In genomic region chr1:86704972-86705632, GRCh38 we compare ENCODE assay signal across 8 cellular contexts. TPM values are rescaled to one million over a fixed set of nuclear protein-coding genes. Genes with fewer than 3 reads are reported as not detected.
DNase-seq lines count a peak whose midpoint lies in the region; ATAC-seq and TF ChIP-seq lines count a peak whose summit lies in the region.

No MANE protein-coding gene starts in this region.

- peak overlapping the region; percentile 94 for H3K27ac ChIP-seq in CD4-positive, alpha-beta memory T cell (ENCODE audit: low read depth, low read length)
- H3K27ac ChIP-seq in naive thymus-derived CD4-positive, alpha-beta T cell (ENCODE audit: low read depth, low read length) = peak overlapping the region; percentile 86
- H3K27ac ChIP-seq in testis = peak overlapping the region; percentile 97 to 99

- H3K4me3 Mint-ChIP-seq in CD4-positive, alpha-beta memory T cell = peak overlapping the region; percentile 95 to 99 (median 98)
- H3K4me3 Mint-ChIP-seq in naive thymus-derived CD4-positive, alpha-beta T cell = peak overlapping the region; percentile 95 to 99 (median 97)

- 1% methylated on average over 8 to 41 of the region's 41 CpGs for WGBS in testis, 2 donors

- no peaks in the 10 kb centered on the region for H3K27me3 ChIP-seq in CD4-positive, alpha-beta memory T cell (ENCODE audit: insufficient read depth, low read length)
- H3K27me3 ChIP-seq in naive thymus-derived CD4-positive, alpha-beta T cell (ENCODE audit: control insufficient read depth in 2 of 2, insufficient read depth in 2 of 2, low read length in 2 of 2) = no peaks in the 10 kb centered on the region
- no peaks in the 10 kb centered on the region for H3K27me3 ChIP-seq in testis

- H3K36me3 Mint-ChIP-seq in CD4-positive, alpha-beta memory T cell = peaks cover 8 to 18% of the 10 kb centered on the region in 2 donors
- H3K36me3 Mint-ChIP-seq in naive thymus-derived CD4-positive, alpha-beta T cell = peaks cover 0 to 15% (median 5%) of the 10 kb centered on the region in 5 donors

- H3K27me3 Mint-ChIP-seq in CD4-positive, alpha-beta memory T cell = peaks cover 0 to 3% of the 10 kb centered on the region in 2 donors
- no peaks in the 10 kb centered on the region for H3K27me3 Mint-ChIP-seq in naive thymus-derived CD4-positive, alpha-beta T cell

- CTCF ChIA-PET in CD4-positive, alpha-beta memory T cell (lab: Charles Lee; ENCODE audit: partially characterized antibody) = interaction anchor here (0.6 to 5.3 kb wide), 30 partner anchors 10 to 761 kb away, joined by 3 to 165 read pairs (median 9); partner anchors contain the start of genes HS2ST1 and SELENOF
- CTCF ChIA-PET in naive thymus-derived CD4-positive, alpha-beta T cell (lab: Charles Lee) = interaction anchor here (0.6 to 3.3 kb wide), 14 partner anchors 10 to 379 kb away, joined by 3 to 27 read pairs (median 4); no protein-coding TSS in a partner anchor

- ATAC-seq in GM19043 (IDR thresholded peaks at IDR 0.05; ENCODE audit: low read depth, unreplicated experiment) = peak; percentile 30
- peak; percentile 37 for ATAC-seq in HG03196 (IDR thresholded peaks at IDR 0.05; ENCODE audit: unreplicated experiment)
- ATAC-seq in naive thymus-derived CD4-positive, alpha-beta T cell = peak; percentile 17

- no peaks in the 10 kb centered on the region for H3K36me3 ChIP-seq in CD4-positive, alpha-beta memory T cell (ENCODE audit: insufficient read depth, low read length)
- peaks cover 0 to 7% (median 0%) of the 10 kb centered on the region in 3 experiments for H3K36me3 ChIP-seq in naive thymus-derived CD4-positive, alpha-beta T cell (ENCODE audit: control insufficient read depth in 2 of 3, insufficient read depth in 3 of 3, low read length in 3 of 3)
- H3K36me3 ChIP-seq in testis (ENCODE audit: low read depth, missing control alignments) = no peaks in the 10 kb centered on the region

- TF ChIP-seq CTCF in fibroblast of pulmonary artery (IDR thresholded peaks at IDR 0.05; ENCODE audit: low read length, missing control alignments) (no peak), testis (IDR thresholded peaks at IDR 0.05) (peak in 1 of 3 experiments; percentile 6)

- peaks cover 55% of the 10 kb centered on the region for H3K4me1 ChIP-seq in CD4-positive, alpha-beta memory T cell (ENCODE audit: insufficient read depth, low read length)
- H3K4me1 ChIP-seq in naive thymus-derived CD4-positive, alpha-beta T cell (ENCODE audit: control insufficient read depth in 2 of 2, insufficient read depth in 2 of 2, low read length in 2 of 2) = peaks cover 16 to 17% of the 10 kb centered on the region in 2 donors
- H3K4me1 ChIP-seq in testis = peaks cover 15% of the 10 kb centered on the region

- POLR2A ChIA-PET in CD4-positive, alpha-beta memory T cell (lab: Charles Lee; ENCODE audit: partially characterized antibody) = interaction anchor here (0.6 to 4.4 kb wide), 30 partner anchors 11 to 1979 kb away, joined by 3 to 133 read pairs (median 7); partner anchors contain the start of genes HS2ST1, LMO4, ODF2L and PKN2
- POLR2A ChIA-PET in naive thymus-derived CD4-positive, alpha-beta T cell (lab: Charles Lee) = interaction anchor here (0.6 to 5.0 kb wide), 18 partner anchors 10 to 323 kb away, joined by 3 to 54 read pairs (median 4); partner anchors contain the start of genes HS2ST1, ODF2L and SELENOF

- DNase-seq in CD4-positive, alpha-beta memory T cell = peak in 4 of 5 donors; percentile 35 to 65 (median 44)
- peak; percentile 24 for DNase-seq in NCI-H774 (lab: John Stamatoyannopoulos, UW)
- peak; percentile 4 for DNase-seq in activated T-helper 1 cell treated with Interleukin-2 at 50 U/mL for 16 hours (ENCODE audit: low read depth)
- DNase-seq in fibroblast of pulmonary artery (ENCODE audit: low read depth) = peak; percentile 70
- peak in 2 of 9 donors; percentile 31 for DNase-seq in naive thymus-derived CD4-positive, alpha-beta T cell
- DNase-seq in testis = peak; percentile 68

- H3K9me3 ChIP-seq in CD4-positive, alpha-beta memory T cell (ENCODE audit: control insufficient read depth in 1 of 2, low read length in 2 of 2) = no peaks in the 10 kb centered on the region
- no peaks in the 10 kb centered on the region for H3K9me3 ChIP-seq in naive thymus-derived CD4-positive, alpha-beta T cell (ENCODE audit: control insufficient read depth in 2 of 3, low read length in 3 of 3)
- no peaks in the 10 kb centered on the region for H3K9me3 ChIP-seq in testis

- H3K27ac Mint-ChIP-seq in CD4-positive, alpha-beta memory T cell = peak overlapping the region; percentile 91 to 99 (median 98)
- peak overlapping the region; percentile 96 to 99 (median 97) for H3K27ac Mint-ChIP-seq in naive thymus-derived CD4-positive, alpha-beta T cell

- intact Hi-C loops in CD4-positive, alpha-beta memory T cell (cut with micrococcal nuclease) = loop anchor here (1.0 to 10.0 kb wide), 10 partner anchors 16 to 1980 kb away; partner anchors contain the start of genes BCL10, HS2ST1, ODF2L and PKN2
- intact Hi-C loops in naive thymus-derived CD4-positive, alpha-beta T cell (cut with micrococcal nuclease) = loop anchor here (1.0 to 10.0 kb wide), 17 partner anchors 14 to 1980 kb away; partner anchors contain the start of genes ODF2L (in 2 of the 2), BCL10 (in 1 of the 2), HS2ST1 (in 1 of the 2) and LMO4 (in 1 of the 2)
- intact Hi-C loops in testis (cut with DNase I; ENCODE audit: low total_unique reads) = no loop called here

- peak overlapping the region; percentile 60 to 93 for H3K4me3 ChIP-seq in CD4-positive, alpha-beta memory T cell (ENCODE audit: low read length in 2 of 2)
- peak overlapping the region; percentile 87 for H3K4me3 ChIP-seq in fibroblast of pulmonary artery (replicated peaks; ENCODE audit: low read depth, low read length)
- H3K4me3 ChIP-seq in naive thymus-derived CD4-positive, alpha-beta T cell (ENCODE audit: low read length) = peak overlapping the region; percentile 83
- H3K4me3 ChIP-seq in testis = peak overlapping the region; percentile 95

- peaks cover 33 to 70% (median 45%) of the 10 kb centered on the region in 4 donors for H3K4me1 Mint-ChIP-seq in CD4-positive, alpha-beta memory T cell
- H3K4me1 Mint-ChIP-seq in naive thymus-derived CD4-positive, alpha-beta T cell = peaks cover 34 to 71% (median 61%) of the 10 kb centered on the region in 7 donors

- TF ChIP-seq POLR2A in testis (IDR thresholded peaks at IDR 0.05) = no peak

- H3K9me3 Mint-ChIP-seq in CD4-positive, alpha-beta memory T cell = no peaks in the 10 kb centered on the region
- H3K9me3 Mint-ChIP-seq in naive thymus-derived CD4-positive, alpha-beta T cell = peaks cover 0 to 4% (median 0%) of the 10 kb centered on the region in 11 donors

RNA-seq across cellular contexts. Expression of gene SH3GLB1, which starts 0.7 kb away (rescaled TPM):
- total RNA-seq in CD4-positive, alpha-beta memory T cell = 10 to 100 TPM; 55.4 to 59.6 TPM
- polyA plus RNA-seq in CD4-positive, alpha-beta memory T cell = 10 to 100 TPM; 45.0 to 54.5 TPM
- 10 to 100 TPM; 36.7 to 72.0 (median 49.8) TPM for total RNA-seq in naive thymus-derived CD4-positive, alpha-beta T cell
- polyA plus RNA-seq in naive thymus-derived CD4-positive, alpha-beta T cell = 10 to 100 TPM; 22.9 to 24.3 TPM
- 10 to 100 TPM; 58.9 to 72.4 TPM for total RNA-seq in testis
- 242 TPM for polyA plus RNA-seq in testis (ENCODE audit: insufficient read depth, low read depth, low replicate concordance)
